Comparison of ENCODE assay signal across 12 cellular contexts in genomic region chr5:14743601-14744295, GRCh38.
DNase-seq lines count a peak whose midpoint lies in the region; ATAC-seq and TF ChIP-seq lines count a peak whose summit lies in the region.
"Had no signal": no experiment of that assay in that cellular context is flagged by ENCODE, and none has a peak within 500 bp of the region (broad histone marks: within the 10 kb centered on the region; RNA-seq: fewer than 3 reads in every experiment).

No MANE protein-coding gene starts in this region.

- H3K36me3 ChIP-seq in RWPE2 (ENCODE audit: low read depth), result peaks cover 5% of the 10 kb centered on the region; the same call in 1 of the 2 replicates

- peaks cover 26% of the 10 kb centered on the region for H3K4me1 ChIP-seq in RWPE2 (ENCODE audit: insufficient read depth, poor library complexity, severe bottlenecking)
- peaks cover 11% of the 10 kb centered on the region for H3K4me1 ChIP-seq in foreskin keratinocyte

- no peak overlapping the region for H3K4me3 ChIP-seq in RWPE2 (ENCODE audit: severe bottlenecking)

- H3K9me3 ChIP-seq in RWPE2 (ENCODE audit: severe bottlenecking), result no peaks in the 10 kb centered on the region

- ATAC-seq in GM18868 (IDR thresholded peaks at IDR 0.05; ENCODE audit: unreplicated experiment), result peak; percentile 28
- peak; percentile 65 for ATAC-seq in RWPE2 (ENCODE audit: low read depth)
- ATAC-seq in foreskin keratinocyte, result peak; percentile 39
- no peak for ATAC-seq in esophagus mucosa
- no peak for ATAC-seq in HG03108 (IDR thresholded peaks at IDR 0.05; ENCODE audit: unreplicated experiment)
- ATAC-seq in HG02588 (IDR thresholded peaks at IDR 0.05; ENCODE audit: unreplicated experiment), result no peak
- ATAC-seq: activated T-helper 17 cell treated with anti-CD3 and anti-CD28 coated beads, Interleukin-2, amount 50 U/mL, for 72 hours had no signal

- DNase-seq in AG08395 (ENCODE audit: low spot score) (peak; percentile 49), RWPE2 (ENCODE audit: low spot score) (no peak), foreskin keratinocyte (no peak), COLO668 (lab: John Stamatoyannopoulos, UW; ENCODE audit: unreplicated experiment) (no peak)
- DNase-seq: NCI-H1436 treated with DMSO at 0.1 percent for 48 hours; stimulated activated CD4-positive, alpha-beta T cell treated with anti-CD3 and anti-CD28 coated beads, Interleukin-12 subunit alpha, Interleukin-12 subunit beta, amount 100 ng/mL, for 4 hours; stimulated activated naive CD4-positive, alpha-beta T cell had no signal

- H3K27ac ChIP-seq in RWPE2 (ENCODE audit: poor library complexity, severe bottlenecking), result peak overlapping the region; percentile 23
- H3K27ac ChIP-seq in foreskin keratinocyte, result no peak overlapping the region

- H3K27me3 ChIP-seq in RWPE2 (ENCODE audit: insufficient read depth, poor library complexity, severe bottlenecking) (no peaks in the 10 kb centered on the region), foreskin keratinocyte (no peaks in the 10 kb centered on the region)

- no peak for TF ChIP-seq CTCF in RWPE2 (IDR thresholded peaks at IDR 0.05; ENCODE audit: poor library complexity, severe bottlenecking)
- no peak for TF ChIP-seq CTCF in foreskin keratinocyte (conservative IDR thresholded peaks at IDR 0.05)

Comparison
In these comparisons a context has a peak if more than half of its experiments do, and no peak if none do; other contexts are left out.
1. ATAC-seq: peak in GM18868 (single experiment), RWPE2 (single experiment) and foreskin keratinocyte (single experiment); none in esophagus mucosa (single experiment), HG03108 (single experiment) and HG02588 (single experiment).